In genomic region chr18:6251084-6251483, GRCh38 we compare ENCODE assay signal across 22 cellular contexts.
DNase-seq lines count a peak whose midpoint lies in the region; ATAC-seq and TF ChIP-seq lines count a peak whose summit lies in the region.
"Had no signal": no experiment of that assay in that cellular context is flagged by ENCODE, and none has a peak within 500 bp of the region (broad histone marks: within the 10 kb centered on the region; RNA-seq: fewer than 3 reads in every experiment).

No MANE protein-coding gene starts in this region.

- H3K27me3 ChIP-seq in BLaER1 treated with 17β-estradiol and CSF1 and Interleukin-3, amounts not matched to agents 10 nM and 100 nM: no peaks in the 10 kb centered on the region
- H3K27me3 ChIP-seq in thyroid gland: no peaks in the 10 kb centered on the region
- H3K27me3 ChIP-seq: BE2C had no signal

- H3K27me3 Mint-ChIP-seq in natural killer cell (ENCODE audit: low read depth in 2 of 2): no peaks in the 10 kb centered on the region
- H3K27me3 Mint-ChIP-seq: CD4-positive, alpha-beta memory T cell; CD4-positive, CD25-positive, alpha-beta regulatory T cell; CD8-positive, alpha-beta memory T cell had no signal

- no peaks in the 10 kb centered on the region for H3K9me3 Mint-ChIP-seq in natural killer cell
- H3K9me3 Mint-ChIP-seq: CD14-positive monocyte had no signal

- H3K4me1 ChIP-seq in BLaER1 treated with 17β-estradiol and CSF1 and Interleukin-3, amounts not matched to agents 10 nM and 100 nM: peaks cover 30 to 52% (median 39%) of the 10 kb centered on the region in 10 experiments
- peaks cover 12 to 38% of the 10 kb centered on the region in 2 donors for H3K4me1 ChIP-seq in thyroid gland
- H3K4me1 ChIP-seq: BE2C had no signal

- TF ChIP-seq POLR2A in thyroid gland (IDR thresholded peaks at IDR 0.05): no peak

- H3K4me3 Mint-ChIP-seq in natural killer cell: peak overlapping the region; percentile 70
- H3K4me3 Mint-ChIP-seq: CD14-positive monocyte; CD4-positive, alpha-beta memory T cell; CD4-positive, CD25-positive, alpha-beta regulatory T cell; CD8-positive, alpha-beta memory T cell had no signal

- H4K20me1 ChIP-seq in BLaER1 treated with 17β-estradiol and CSF1 and Interleukin-3, amounts not matched to agents 10 nM and 100 nM: no peaks in the 10 kb centered on the region

- H3K4me3 ChIP-seq in BLaER1 treated with 17β-estradiol and CSF1 and Interleukin-3, amounts not matched to agents 10 nM and 100 nM: no peak overlapping the region
- no peak overlapping the region for H3K4me3 ChIP-seq in thyroid gland (replicated peaks in 1 of 3)
- H3K4me3 ChIP-seq: GM12878 had no signal

- peak overlapping the region; percentile 79 to 85 for H3K27ac Mint-ChIP-seq in natural killer cell
- H3K27ac Mint-ChIP-seq: CD14-positive monocyte; CD4-positive, alpha-beta memory T cell; CD4-positive, CD25-positive, alpha-beta regulatory T cell; CD8-positive, alpha-beta memory T cell had no signal

- H3K36me3 Mint-ChIP-seq in natural killer cell: no peaks in the 10 kb centered on the region
- H3K36me3 Mint-ChIP-seq: CD14-positive monocyte; CD4-positive, alpha-beta memory T cell; CD8-positive, alpha-beta memory T cell had no signal

- WGBS in thyroid gland, 2 donors: 94 to 98% methylated on average over 4 of the region's 4 CpGs

- peaks cover 40 to 47% of the 10 kb centered on the region in 2 donors for H3K4me1 Mint-ChIP-seq in natural killer cell
- H3K4me1 Mint-ChIP-seq: CD4-positive, alpha-beta memory T cell; CD4-positive, CD25-positive, alpha-beta regulatory T cell; CD8-positive, alpha-beta memory T cell had no signal

- H3K4me2 ChIP-seq in BLaER1 treated with 17β-estradiol and CSF1 and Interleukin-3, amounts not matched to agents 10 nM and 100 nM: peak overlapping the region; percentile 41 to 83 (median 65); a peak in 19 of 22 replicates

- H3K36me3 ChIP-seq in BLaER1 treated with 17β-estradiol and CSF1 and Interleukin-3, amounts not matched to agents 10 nM and 100 nM: peaks cover 0 to 15% (median 0%) of the 10 kb centered on the region in 11 experiments; a peak in 2 of 22 replicates
- H3K36me3 ChIP-seq in thyroid gland: no peaks in the 10 kb centered on the region
- H3K36me3 ChIP-seq: BE2C had no signal

- DNase-seq in natural killer cell (no peak), thyroid gland (no peak), iPS-NIHi11 (ENCODE audit: low spot score) (no peak), GM13976 (ENCODE audit: low spot score) (no peak)
- no peak for DNase-seq in stimulated activated CD4-positive, alpha-beta T cell treated with anti-CD3 and anti-CD28 coated beads, Interleukin-4, amount 100 ng/mL, for 1 hour
- DNase-seq: 8988T; BE2C; C1 segment of cervical spinal cord; CD4-positive, alpha-beta memory T cell; CD4-positive, CD25-positive, alpha-beta regulatory T cell; CD8-positive, alpha-beta memory T cell; COR-L47; DMS 273 treated with DMSO at 0.1 percent for 48 hours; DMS153; DMS53; DMS79; DND-41; EL; GDM1 had no signal

- TF ChIP-seq CTCF in natural killer cell (IDR thresholded peaks at IDR 0.05) (no peak), thyroid gland (IDR thresholded peaks at IDR 0.05) (no peak), GM13976 (IDR thresholded peaks at IDR 0.05; ENCODE audit: borderline replicate concordance, control extremely low read depth, extremely low read depth, insufficient read depth, missing control alignments) (no peak)

- peaks cover 0 to 23% (median 18%) of the 10 kb centered on the region in 11 experiments; a peak in 18 of 22 replicates for H3K9me3 ChIP-seq in BLaER1 treated with 17β-estradiol and CSF1 and Interleukin-3, amounts not matched to agents 10 nM and 100 nM (replicated peaks in 1 of 11)
- no peaks in the 10 kb centered on the region for H3K9me3 ChIP-seq in thyroid gland
- H3K9me3 ChIP-seq: BE2C had no signal

- ATAC-seq in natural killer cell: peak in 2 of 3 donors; percentile 63 to 69
- ATAC-seq: GM12878 had no signal

- in situ Hi-C loops in GM13976 (cut with MboI; ENCODE audit: low sequenced_read_pairs, unreplicated experiment): no loop called here

- H3K27ac ChIP-seq in BLaER1 treated with 17β-estradiol and CSF1 and Interleukin-3, amounts not matched to agents 10 nM and 100 nM: peak overlapping the region in 3 of 11 experiments; percentile 10 to 62 (median 56); a peak in 4 of 22 replicates
- peak overlapping the region; percentile 39 to 75 (median 59) for H3K27ac ChIP-seq in thyroid gland

- H3K9ac ChIP-seq in BLaER1 treated with 17β-estradiol and CSF1 and Interleukin-3, amounts not matched to agents 10 nM and 100 nM: 0 out of 22 replicates have a peak overlapping the region, but pooled peaks of 1 of the 11 experiments have one; percentile 9

- intact Hi-C loops in natural killer cell (cut with micrococcal nuclease) (no loop called here), thyroid gland (cut with DNase I) (no loop called here)
